26 cellular contexts compared by ENCODE assay signal in the genomic region with DNA sequence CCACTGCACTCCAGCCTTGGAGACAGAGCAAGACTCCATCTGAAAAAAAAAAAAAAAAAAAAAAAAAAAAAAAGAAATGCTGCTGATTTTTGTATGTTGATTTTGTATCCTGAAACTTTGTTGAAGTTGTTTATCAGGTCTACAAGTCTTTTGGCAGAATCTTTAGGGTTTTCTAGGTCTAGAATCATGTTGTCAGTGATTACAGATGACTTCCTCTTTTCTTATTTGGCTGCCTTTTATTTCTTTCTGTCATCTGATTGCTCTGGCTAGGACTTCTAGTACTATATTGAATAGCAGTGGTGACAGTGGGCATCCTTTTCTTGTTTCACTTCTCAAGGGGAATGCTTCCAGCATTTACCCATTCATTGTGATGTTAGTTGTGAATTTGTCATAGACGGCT.
"Had no signal": no experiment of that assay in that cellular context is flagged by ENCODE, and none has a peak within 500 bp of the region (broad histone marks: within the 10 kb centered on the region; RNA-seq: fewer than 3 reads in every experiment).

No MANE protein-coding gene starts in this region.

- ATAC-seq: activated T-helper 17 cell treated with anti-CD3 and anti-CD28 coated beads, Interleukin-2, amount 50 U/mL, for 72 hours; Panc1; Right ventricle myocardium inferior; SK-N-SH treated with all-trans-retinoic acid at 6 μM for 48 hours; T-cell had no signal

- H3K9me3 Mint-ChIP-seq: activated CD4-positive, alpha-beta T cell treated with anti-CD3 and anti-CD28 coated beads, Interleukin-2, amount 10 ng/mL, durations not matched to agents 7 days and 5 days; activated naive CD4-positive, alpha-beta T cell treated with anti-CD3 and anti-CD28 coated beads for 36 hours; activated T-helper 17 cell treated with anti-CD3 and anti-CD28 coated beads, Interleukin-2, amount 50 U/mL, for 72 hours had no signal

- H3K36me3 Mint-ChIP-seq: activated CD4-positive, alpha-beta memory T cell treated with anti-CD3 and anti-CD28 coated beads for 36 hours; activated naive CD8-positive, alpha-beta T cell; IgD-negative memory B cell; T-cell had no signal

- H3K4me1 Mint-ChIP-seq: activated B cell treated with CpG ODN at 0.5 μM for 24 hours; activated CD4-positive, alpha-beta T cell treated with anti-CD3 and anti-CD28 coated beads, Interleukin-2, amount 10 ng/mL, durations not matched to agents 7 days and 5 days; activated T-helper 17 cell treated with anti-CD3 and anti-CD28 coated beads, Interleukin-2, amount 50 U/mL, for 72 hours; brain; central memory CD8-positive, alpha-beta T cell; IgD-negative memory B cell; T-cell had no signal

- H3K4me3 Mint-ChIP-seq: activated B cell treated with CpG ODN at 0.5 μM for 24 hours; activated CD4-positive, alpha-beta memory T cell treated with anti-CD3 and anti-CD28 coated beads for 36 hours; activated CD4-positive, alpha-beta T cell treated with anti-CD3 and anti-CD28 coated beads, Interleukin-2, amount 10 ng/mL, durations not matched to agents 7 days and 5 days; activated naive CD4-positive, alpha-beta T cell treated with anti-CD3 and anti-CD28 coated beads for 36 hours; activated naive CD8-positive, alpha-beta T cell; activated T-helper 17 cell treated with anti-CD3 and anti-CD28 coated beads, Interleukin-2, amount 50 U/mL, for 72 hours; brain; central memory CD8-positive, alpha-beta T cell; IgD-negative memory B cell; T-cell had no signal

- H3K27ac Mint-ChIP-seq: activated B cell treated with CpG ODN at 0.5 μM for 24 hours; activated CD4-positive, alpha-beta memory T cell treated with anti-CD3 and anti-CD28 coated beads for 36 hours; activated CD4-positive, alpha-beta T cell treated with anti-CD3 and anti-CD28 coated beads, Interleukin-2, amount 10 ng/mL, durations not matched to agents 7 days and 5 days; activated naive CD4-positive, alpha-beta T cell treated with anti-CD3 and anti-CD28 coated beads for 36 hours; activated naive CD8-positive, alpha-beta T cell; activated T-helper 17 cell treated with anti-CD3 and anti-CD28 coated beads, Interleukin-2, amount 50 U/mL, for 72 hours; brain; IgD-negative memory B cell; T-cell had no signal

- DNase-seq: activated B cell treated with CpG ODN at 0.5 μM for 24 hours; activated CD4-positive, alpha-beta memory T cell treated with anti-CD3 and anti-CD28 coated beads for 36 hours; activated CD4-positive, alpha-beta T cell treated with anti-CD3 and anti-CD28 coated beads, Interleukin-2, amount 10 ng/mL, durations not matched to agents 7 days and 5 days; activated CD8-positive, alpha-beta memory T cell treated with anti-CD3 and anti-CD28 coated beads for 24 hours; activated gamma-delta T cell; activated naive CD4-positive, alpha-beta T cell treated with anti-CD3 and anti-CD28 coated beads for 36 hours; activated T-cell treated with anti-CD3 and anti-CD28 coated beads, Interleukin-2, amount 50 U/mL, for 48 hours; amygdala; MM.1S; NCI-H1105; NCI-H1436; NCI-H1694 treated with DMSO at 0.1 percent for 48 hours; NCI-H2029 treated with DMSO at 0.1 percent for 48 hours; NCI-H345; NCI-H510A; NCI-H69; RPMI8226; T-cell had no signal
